ENCODE assay signal across 1 cellular context in genomic region chr17:1533649-1534325, GRCh38.
TF ChIP-seq lines count a peak whose summit lies in the region.

No MANE protein-coding gene starts in this region.

TF ChIP-seq in GM12878, 131 proteins besides CTCF, POLR2A, EP300 and RAD21:
- no peak for TF ChIP-seq ZNF207 (IDR thresholded peaks at IDR 0.05; ENCODE audit: borderline replicate concordance)
- TF ChIP-seq TAF1 (IDR thresholded peaks at IDR 0.05; ENCODE audit: borderline replicate concordance, low read depth, low read length) = no peak
- no peak for TF ChIP-seq CHD2 (IDR thresholded peaks at IDR 0.05; ENCODE audit: borderline replicate concordance, low read depth, low read length)
- TF ChIP-seq USF1 (IDR thresholded peaks at IDR 0.05; ENCODE audit: borderline replicate concordance, extremely low read length, insufficient read depth, low read depth, low read length) = no peak
- TF ChIP-seq ZBTB11 (CRISPR knock-in tag; IDR thresholded peaks at IDR 0.05) = no peak
- no peak for TF ChIP-seq JUNB (IDR thresholded peaks at IDR 0.05)
- TF ChIP-seq MAX (IDR thresholded peaks at IDR 0.05; ENCODE audit: low read depth, low read length) = no peak
